In genomic region chr5:146205499-146206202, GRCh38 we compare ENCODE assay signal across 13 cellular contexts. TPM values are rescaled to one million over a fixed set of nuclear protein-coding genes. Genes with fewer than 3 reads are reported as not detected.
DNase-seq lines count a peak whose midpoint lies in the region; ATAC-seq and TF ChIP-seq lines count a peak whose summit lies in the region.
"Had no signal": no experiment of that assay in that cellular context is flagged by ENCODE, and none has a peak within 500 bp of the region (broad histone marks: within the 10 kb centered on the region; RNA-seq: fewer than 3 reads in every experiment).

No MANE protein-coding gene starts in this region.

- H3K9me3 Mint-ChIP-seq in stimulated activated naive CD8-positive, alpha-beta T cell treated with anti-CD3 and anti-CD28 coated beads, Interleukin-15, amount 100 ng/mL, for 72 hours: no peaks in the 10 kb centered on the region
- H3K9me3 Mint-ChIP-seq: IgD-negative memory B cell had no signal

- peaks cover 20% of the 10 kb centered on the region for H3K4me1 Mint-ChIP-seq in stimulated activated naive CD8-positive, alpha-beta T cell treated with anti-CD3 and anti-CD28 coated beads, Interleukin-15, amount 100 ng/mL, for 72 hours

- ATAC-seq in stimulated activated naive CD8-positive, alpha-beta T cell treated with anti-CD3 and anti-CD28 coated beads, Interleukin-15, Interleukin-2, amounts not matched to agents 100 U/mL and 50 U/mL, for 24 hours: no peak
- ATAC-seq in stimulated activated naive CD8-positive, alpha-beta T cell treated with anti-CD3 and anti-CD28 coated beads, Interleukin-15, amount 100 ng/mL, for 72 hours: no peak
- no peak for ATAC-seq in PC-3
- no peak for ATAC-seq in upper lobe of right lung

- peak; percentile 29 for DNase-seq in stimulated activated naive CD8-positive, alpha-beta T cell treated with anti-CD3 and anti-CD28 coated beads, Interleukin-15, Interleukin-2, amounts not matched to agents 100 U/mL and 50 U/mL, for 24 hours
- no peak for DNase-seq in stimulated activated naive CD8-positive, alpha-beta T cell treated with anti-CD3 and anti-CD28 coated beads, Interleukin-15, amount 100 ng/mL, for 72 hours
- DNase-seq in PC-3: no peak
- DNase-seq in fibroblast of pulmonary artery (ENCODE audit: low read depth): no peak
- no peak for DNase-seq in upper lobe of right lung
- DNase-seq in occipital lobe (lab: John Stamatoyannopoulos, UW): no peak
- DNase-seq in NOMO-1 treated with dmso at 0.1 percent for 144 hours (lab: John Stamatoyannopoulos, UW; ENCODE audit: unreplicated experiment): no peak
- DNase-seq in T-helper 1 cell: no peak
- DNase-seq: activated CD4-positive, alpha-beta T cell treated with anti-CD3 and anti-CD28 coated beads, Interleukin-2, amount 50 U/mL, for 4 hours; NCI-H2171 treated with DMSO at 0.1 percent for 48 hours; sigmoid colon had no signal

- H3K4me3 Mint-ChIP-seq in stimulated activated naive CD8-positive, alpha-beta T cell treated with anti-CD3 and anti-CD28 coated beads, Interleukin-15, amount 100 ng/mL, for 72 hours: no peak overlapping the region

- intact Hi-C loops in PC-3 (cut with micrococcal nuclease): no loop called here
- intact Hi-C loops in upper lobe of right lung (cut with DNase I): no loop called here

- H3K4me2 ChIP-seq in PC-3 (ENCODE audit: low read length): peak overlapping the region; percentile 81

- POLR2A ChIA-PET in PC-3 (lab: Charles Lee; ENCODE audit: unreplicated experiment): no interaction called here

- no peak for TF ChIP-seq CTCF in PC-3 (conservative IDR thresholded peaks at IDR 0.05; ENCODE audit: low read depth, low read length)
- no peak for TF ChIP-seq CTCF in fibroblast of pulmonary artery (IDR thresholded peaks at IDR 0.05; ENCODE audit: low read length, missing control alignments)
- TF ChIP-seq CTCF in upper lobe of right lung (IDR thresholded peaks at IDR 0.05): no peak

- peak overlapping the region in 1 of 2 donors; percentile 82 for H3K27ac Mint-ChIP-seq in stimulated activated naive CD8-positive, alpha-beta T cell treated with anti-CD3 and anti-CD28 coated beads, Interleukin-15, amount 100 ng/mL, for 72 hours

- H3K27me3 Mint-ChIP-seq in stimulated activated naive CD8-positive, alpha-beta T cell treated with anti-CD3 and anti-CD28 coated beads, Interleukin-15, amount 100 ng/mL, for 72 hours: no peaks in the 10 kb centered on the region
- H3K27me3 Mint-ChIP-seq: IgD-negative memory B cell had no signal

- peak overlapping the region; percentile 76 for H3K4me3 ChIP-seq in PC-3 (ENCODE audit: low read length)
- peak overlapping the region; percentile 27 for H3K4me3 ChIP-seq in fibroblast of pulmonary artery (replicated peaks; ENCODE audit: low read depth, low read length)
- peak overlapping the region; percentile 2 for H3K4me3 ChIP-seq in upper lobe of right lung
- H3K4me3 ChIP-seq: lung had no signal

- BruUV-seq in PC-3 (replicated peaks; lab: Mats Ljungman, UMichigan): no TSS peak

- no peaks in the 10 kb centered on the region for H3F3A ChIP-seq in PC-3 (ENCODE audit: low read length, unreplicated experiment)

- H3K4me1 ChIP-seq in PC-3 (ENCODE audit: insufficient read depth, low read length) (peaks cover 32% of the 10 kb centered on the region), upper lobe of right lung (peaks cover 28% of the 10 kb centered on the region)

- H3K36me3 ChIP-seq in PC-3 (ENCODE audit: low read depth, low read length) (no peaks in the 10 kb centered on the region; the same call in 1 of the 2 replicates), upper lobe of right lung (no peaks in the 10 kb centered on the region)
- H3K36me3 ChIP-seq: sigmoid colon had no signal

- CTCF ChIA-PET in PC-3 (lab: Charles Lee): interaction anchor here (0.6 kb wide), 1 partner anchor 15 kb away, joined by 4 read pairs; no protein-coding TSS in a partner anchor

- H4K20me1 ChIP-seq in PC-3 (ENCODE audit: low read length): peaks cover 22% of the 10 kb centered on the region

- no peak overlapping the region for H2AFZ ChIP-seq in PC-3 (ENCODE audit: low read length)

- H3K9ac ChIP-seq in PC-3 (ENCODE audit: low read length): no peak overlapping the region

- no peaks in the 10 kb centered on the region for H3K9me2 ChIP-seq in PC-3 (replicated peaks; ENCODE audit: low read length)

- H3K9me3 ChIP-seq in PC-3 (ENCODE audit: low read length): no peaks in the 10 kb centered on the region
- no peaks in the 10 kb centered on the region for H3K9me3 ChIP-seq in upper lobe of right lung
- H3K9me3 ChIP-seq: sigmoid colon had no signal

- H3K79me2 ChIP-seq in PC-3 (ENCODE audit: low read length): peaks cover 70% of the 10 kb centered on the region

- no peaks in the 10 kb centered on the region for H3K27me3 ChIP-seq in PC-3 (ENCODE audit: low read length)
- no peaks in the 10 kb centered on the region for H3K27me3 ChIP-seq in upper lobe of right lung
- H3K27me3 ChIP-seq: sigmoid colon had no signal

- no peak overlapping the region for H3K27ac ChIP-seq in PC-3 (ENCODE audit: low read length)
- no peak overlapping the region for H3K27ac ChIP-seq in upper lobe of right lung

RNA-seq across cellular contexts. Expression of gene RBM27, which starts 2.2 kb away (rescaled TPM):
- total RNA-seq in PC-3 (2014; rRNA removed) (18.8 and 21.4 TPM in 2 replicates), upper lobe of right lung (17.7 TPM), occipital lobe (39.9 TPM)

RNA-seq across cellular contexts. Expression of gene LARS1, which starts 23.2 kb away (rescaled TPM):
- total RNA-seq in PC-3 (2014; rRNA removed) (92.0 and 102 TPM in 2 replicates), upper lobe of right lung (80.0 TPM), occipital lobe (151 TPM)

Comparison
In these comparisons a context has a peak if more than half of its experiments do, and no peak if none do; other contexts are left out.
1. H3K4me3 ChIP-seq: peak in every context shown above with its lines; median percentile 76 in PC-3; 27 in fibroblast of pulmonary artery; 2 in upper lobe of right lung.